Comparison of ENCODE assay signal across 1 cellular context in genomic region chr1:153768316-153769126, GRCh38.
TF ChIP-seq lines count a peak whose summit lies in the region.

No MANE protein-coding gene starts in this region.

TF ChIP-seq in GM23338, 12 proteins besides CTCF, POLR2A, EP300 and RAD21 (continued from another document):
- TF ChIP-seq ZNF462 (CRISPR knock-in tag; IDR thresholded peaks at IDR 0.05), result no peak
- no peak for TF ChIP-seq ZNF114 (CRISPR knock-in tag; IDR thresholded peaks at IDR 0.05)
